Comparison of ENCODE assay signal across 9 cellular contexts in the genomic region with DNA sequence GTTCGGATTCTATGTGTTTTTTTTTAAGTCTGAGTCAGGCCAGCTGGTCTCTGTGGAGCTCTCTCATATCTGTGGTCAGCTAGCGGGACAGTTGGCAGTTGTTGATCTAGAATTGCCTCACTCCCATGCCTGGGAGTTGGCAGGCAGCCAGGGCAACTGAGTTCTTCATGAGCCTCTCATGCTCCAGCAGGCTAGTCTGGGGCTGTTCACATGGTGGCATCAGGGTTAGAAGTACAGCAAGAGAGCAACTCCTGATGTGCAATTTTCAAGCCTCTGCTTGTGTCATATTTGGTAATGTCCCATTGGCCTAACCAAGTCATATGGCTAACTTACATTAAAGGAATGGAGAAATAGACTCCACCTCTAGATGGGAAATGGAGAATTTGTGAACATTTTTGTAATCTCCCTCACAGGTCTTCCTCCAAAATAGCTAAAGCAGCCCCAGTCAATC. TPM values are rescaled to one million over a fixed set of nuclear protein-coding genes. Genes with fewer than 3 reads are reported as not detected.
DNase-seq lines count a peak whose midpoint lies in the region; ATAC-seq and TF ChIP-seq lines count a peak whose summit lies in the region.
"Had no signal": no experiment of that assay in that cellular context is flagged by ENCODE, and none has a peak within 500 bp of the region (broad histone marks: within the 10 kb centered on the region; RNA-seq: fewer than 3 reads in every experiment).

No MANE protein-coding gene starts in this region.

- intact Hi-C loops in right lobe of liver (cut with DNase I), result no loop called here

- TF ChIP-seq POLR2A in right lobe of liver (IDR thresholded peaks at IDR 0.05), result no peak

- WGBS in right lobe of liver (ENCODE audit: insufficient coverage, low coverage, low lambda C conversion rate, missing lambda C conversion rate), result 13% methylated on average over 2 of the region's 2 CpGs

- peaks cover 0 to 68% (median 16%) of the 10 kb centered on the region in 4 donors for H3K36me3 ChIP-seq in right lobe of liver

- no peaks in the 10 kb centered on the region for H3K27me3 ChIP-seq in right lobe of liver

- H3K4me1 ChIP-seq in right lobe of liver, result peaks cover 0 to 28% (median 4%) of the 10 kb centered on the region in 4 donors

- H3K27ac ChIP-seq in right lobe of liver, result peak overlapping the region in 1 of 3 donors; percentile 31

- no peak overlapping the region for H3K4me3 ChIP-seq in right lobe of liver

- peak; percentile 77 to 92 (median 84) for ATAC-seq in right lobe of liver
- ATAC-seq in GM18907 (IDR thresholded peaks at IDR 0.05; ENCODE audit: unreplicated experiment), result no peak
- ATAC-seq in GM18873 (IDR thresholded peaks at IDR 0.05; ENCODE audit: low FRiP score, unreplicated experiment), result no peak

- no peak for TF ChIP-seq CTCF in right lobe of liver (IDR thresholded peaks at IDR 0.05)

- in situ Hi-C loops in KBM-7 (cut with MboI; ENCODE audit: low pct_unique_long_range_greater_than_20kb, low sequenced_read_pairs), result no loop called here

- DNase-seq in AG08395 (ENCODE audit: low spot score) (peak; percentile 93), KBM-7 (peak; percentile 58), astrocyte of the hippocampus (ENCODE audit: low read depth, low spot score) (peak; percentile 97), right lobe of liver (peak; percentile 85 to 88 (median 86)), HT-29 (ENCODE audit: low spot score) (no peak), NCI-H446 treated with DMSO at 0.1 percent for 48 hours (lab: John Stamatoyannopoulos, UW) (no peak)

- no peaks in the 10 kb centered on the region for H3K9me3 ChIP-seq in right lobe of liver

RNA-seq across cellular contexts. Expression of a gene that starts 6.7 kb away (rescaled TPM):
- 1 to 10 TPM; 3.4 to 6.0 (median 4.1) TPM for total RNA-seq in right lobe of liver
- total RNA-seq in HT-29 (2014; rRNA removed; shearing (Covaris generic)), result 19.9 and 25.5 TPM in 2 replicates

RNA-seq across cellular contexts. Expression of a gene that starts 25.2 kb away (rescaled TPM):
- 10 to 100 TPM; 47.3 to 80.2 (median 66.9) TPM for total RNA-seq in right lobe of liver
- total RNA-seq in HT-29 (2014; rRNA removed; shearing (Covaris generic)), result 68.2 and 69.1 TPM in 2 replicates
- total RNA-seq: T-helper 1 cell treated with Interleukin-12 subunit alpha and Interleukin-12 subunit beta and Interleukin-4 antibody, amounts not matched to agents 30 ng/mL and 1 ng/mL, for 36 hours had no signal

Comparison
In these comparisons a context has a peak if more than half of its experiments do, and no peak if none do; other contexts are left out.
1. DNase-seq: peak in AG08395 (single experiment), KBM-7 (single experiment), astrocyte of the hippocampus (single experiment) and right lobe of liver (3 of 3); none in HT-29 (single experiment) and NCI-H446 treated with DMSO at 0.1 percent for 48 hours (single experiment).
2. ATAC-seq: peak in right lobe of liver (4 of 4); none in GM18907 (single experiment) and GM18873 (single experiment).